8 cellular contexts compared by ENCODE assay signal in the genomic region with DNA sequence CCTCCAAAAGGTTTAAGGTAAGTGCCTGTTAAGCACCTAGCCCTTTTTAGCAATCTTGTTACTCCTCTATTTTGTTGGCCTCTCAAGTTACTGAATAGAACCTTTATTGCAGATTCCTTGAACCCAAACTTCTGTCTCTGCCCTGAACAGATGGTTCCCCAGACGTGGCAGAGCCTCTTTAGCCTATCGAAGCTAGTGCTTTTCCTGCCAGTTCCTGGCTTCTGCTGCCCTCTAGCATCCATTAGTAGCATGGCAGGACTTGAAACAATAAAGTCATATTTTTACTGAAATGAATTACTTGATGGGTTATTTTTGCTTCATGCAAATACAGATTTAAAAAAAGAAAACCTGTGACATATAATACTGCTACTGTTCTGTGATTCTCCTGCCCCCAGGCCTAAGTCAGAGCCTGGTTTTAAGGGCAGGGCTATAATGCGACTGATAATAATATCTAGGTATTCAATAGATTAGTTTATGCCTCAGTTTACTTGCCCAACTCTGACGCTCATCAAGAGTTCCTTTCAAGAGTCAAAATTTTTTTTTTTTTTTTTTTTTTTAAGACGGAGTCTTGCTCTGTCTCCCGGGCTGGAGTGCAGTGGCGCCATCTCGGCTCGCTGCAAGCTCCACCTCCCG.
DNase-seq lines count a peak whose midpoint lies in the region; ATAC-seq, FAIRE-seq and TF ChIP-seq lines count a peak whose summit lies in the region.

No MANE protein-coding gene starts in this region.

- H3K4me1 ChIP-seq in trophoblast cell (ENCODE audit: control insufficient read depth in 1 of 2, insufficient read depth in 2 of 2, low read length in 2 of 2), result no peaks in the 10 kb centered on the region

- DNase-seq in GM10248 (ENCODE audit: extremely low spot score) (peak; percentile 71), HTR-8/SVneo (ENCODE audit: insufficient read length, low spot score) (peak; percentile 37), NOMO-1 (lab: John Stamatoyannopoulos, UW; ENCODE audit: unreplicated experiment in 2 of 2) (peak; percentile 23 to 50), foreskin melanocyte (peak; percentile 37), trophoblast cell (peak; percentile 7 to 67), cortex of kidney (lab: John Stamatoyannopoulos, UW) (no peak)
- DNase-seq in activated T-cell treated with anti-CD3 and anti-CD28 coated beads, Interleukin-2, amount 50 U/mL, for 48 hours, result peak; percentile 30 to 40

- H3K79me2 ChIP-seq in trophoblast cell (ENCODE audit: control insufficient read depth, insufficient read depth, low read length, poor library complexity), result no peaks in the 10 kb centered on the region

- H2BK120ac ChIP-seq in trophoblast cell (ENCODE audit: insufficient read depth, low read length, poor library complexity), result no peak overlapping the region

- CTCF ChIA-PET in GM10248 (lab: Yijun Ruan, JAX), result interaction anchor here (0.6 to 2.8 kb wide), 9 partner anchors 9 to 323 kb away, joined by 3 to 12 read pairs (median 5); no protein-coding TSS in a partner anchor

- no peak overlapping the region for H3K18ac ChIP-seq in trophoblast cell (ENCODE audit: low read length)

- no peak overlapping the region for H3K4ac ChIP-seq in trophoblast cell (ENCODE audit: low read depth, low read length)

- H3K9ac ChIP-seq in trophoblast cell (ENCODE audit: low read length), result no peak overlapping the region

- no peak overlapping the region for H2BK5ac ChIP-seq in trophoblast cell (ENCODE audit: low read depth, low read length, poor library complexity)

- no peak overlapping the region for H2BK12ac ChIP-seq in trophoblast cell (ENCODE audit: low read length)

- H3K9me3 ChIP-seq in trophoblast cell (ENCODE audit: insufficient read depth, low read depth, low read length), result no peaks in the 10 kb centered on the region

- no peak overlapping the region for H3K14ac ChIP-seq in trophoblast cell (ENCODE audit: low read length)

- no peak overlapping the region for H4K8ac ChIP-seq in trophoblast cell (ENCODE audit: low read depth, low read length)

- H3K27ac ChIP-seq in trophoblast cell (ENCODE audit: low read depth, low read length), result no peak overlapping the region

- POLR2A ChIA-PET in GM10248 (lab: Yijun Ruan, JAX), result interaction anchor here (0.6 kb wide), 1 partner anchor 41 kb away, joined by 6 read pairs; no protein-coding TSS in a partner anchor

- FAIRE-seq in HTR-8/SVneo (lab: Jason Lieb, UNC), result no peak

- H2AK5ac ChIP-seq in trophoblast cell (ENCODE audit: low read length), result no peak overlapping the region

- no peak overlapping the region for H4K91ac ChIP-seq in trophoblast cell (ENCODE audit: low read depth, low read length)

- H3K36me3 ChIP-seq in trophoblast cell (ENCODE audit: control insufficient read depth in 1 of 2, insufficient read depth in 2 of 2, low read length in 2 of 2), result no peaks in the 10 kb centered on the region

- no peak overlapping the region for H4K12ac ChIP-seq in trophoblast cell (ENCODE audit: low read depth, low read length)

- H3K4me2 ChIP-seq in trophoblast cell (ENCODE audit: low read length), result no peak overlapping the region

- peak; percentile 82 for TF ChIP-seq CTCF in GM10248 (IDR thresholded peaks at IDR 0.05; ENCODE audit: control extremely low read depth, extremely low read depth, low read depth, missing control alignments)

- ATAC-seq in GM21717 (IDR thresholded peaks at IDR 0.05; ENCODE audit: unreplicated experiment), result peak; percentile 96

- H3K4me3 ChIP-seq in trophoblast cell (ENCODE audit: low read depth, low read length), result no peak overlapping the region

- no CpG with 5 or more reads among the region's 10 CpGs for WGBS in trophoblast cell (ENCODE audit: extremely low coverage, insufficient coverage, insufficient read length)

- H3K27me3 ChIP-seq in trophoblast cell (ENCODE audit: insufficient read depth, low read length), result no peaks in the 10 kb centered on the region

- no peaks in the 10 kb centered on the region for H3K79me1 ChIP-seq in trophoblast cell (ENCODE audit: low read length)

- H2AFZ ChIP-seq in trophoblast cell (ENCODE audit: insufficient read depth, low read length, poor library complexity), result no peak overlapping the region

- no peak overlapping the region for H3K23ac ChIP-seq in trophoblast cell (ENCODE audit: low read length)
